ENCODE assay signal across 8 cellular contexts in the genomic region with DNA sequence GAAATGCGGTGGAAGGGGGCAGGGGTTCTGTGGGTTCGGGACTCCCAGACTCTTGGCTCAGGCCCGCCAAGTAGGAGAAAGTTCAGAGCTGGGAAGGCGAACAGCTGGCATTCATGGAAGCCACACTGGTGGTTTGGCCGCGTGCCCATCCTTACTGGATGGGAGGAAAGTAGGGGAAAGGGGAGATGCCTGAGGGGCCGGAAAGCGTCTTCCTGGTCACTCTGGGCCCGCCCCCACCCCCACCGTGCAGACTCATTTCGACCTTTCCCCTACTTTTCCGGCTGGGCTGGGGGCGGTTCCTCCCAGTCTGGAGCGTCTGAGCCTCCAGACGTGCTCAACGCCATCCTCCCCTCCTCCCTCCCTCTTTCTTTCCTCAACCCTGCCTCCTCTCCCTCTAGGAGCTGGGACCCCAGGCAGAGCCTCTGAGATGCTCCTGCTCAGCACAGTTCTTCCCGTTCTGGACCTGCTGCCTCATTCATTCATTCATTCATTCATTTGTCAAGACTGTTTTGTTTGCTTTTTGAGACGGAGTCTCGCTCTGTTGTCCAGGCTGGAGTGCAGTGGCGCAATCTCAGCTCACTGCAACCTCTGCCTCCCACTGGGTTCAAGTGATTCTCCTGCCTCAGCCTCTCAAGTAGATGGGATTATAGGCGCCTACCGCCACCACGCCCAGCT. TPM values are rescaled to one million over a fixed set of nuclear protein-coding genes. Genes with fewer than 3 reads are reported as not detected.
DNase-seq lines count a peak whose midpoint lies in the region; ATAC-seq and TF ChIP-seq lines count a peak whose summit lies in the region.

No MANE protein-coding gene starts in this region.

- no peaks in the 10 kb centered on the region for H3K9me3 ChIP-seq in MM.1S (replicated peaks; ENCODE audit: insufficient read depth, low read length)

- no peaks in the 10 kb centered on the region for H3K36me3 ChIP-seq in MM.1S (replicated peaks; ENCODE audit: insufficient read depth, low read length)

- H3K27me3 Mint-ChIP-seq in activated T-helper 2 cell treated with anti-CD3 and anti-CD28 coated beads, Interferon-gamma antibody, Interleukin-2, Interleukin-4, amounts not matched to agents 10 μg/mL and 5 μg/mL and 100 μg/mL, durations not matched to agents 14 hours and 24 hours and 36 hours (ENCODE audit: low read depth): peaks cover 19% of the 10 kb centered on the region

- H3K4me3 Mint-ChIP-seq in activated T-helper 2 cell treated with anti-CD3 and anti-CD28 coated beads, Interferon-gamma antibody, Interleukin-2, Interleukin-4, amounts not matched to agents 10 μg/mL and 5 μg/mL and 100 μg/mL, durations not matched to agents 14 hours and 24 hours and 36 hours (ENCODE audit: low read depth): peak overlapping the region; percentile 8

- H3K4me1 ChIP-seq in MM.1S (ENCODE audit: low read length): no peaks in the 10 kb centered on the region

- TF ChIP-seq CTCF in 22Rv1 (IDR thresholded peaks at IDR 0.05): no peak
- TF ChIP-seq CTCF in MM.1S (IDR thresholded peaks at IDR 0.05; ENCODE audit: low read length): no peak

- H3K9me2 ChIP-seq in MM.1S (replicated peaks; ENCODE audit: insufficient read depth, low read length): no peaks in the 10 kb centered on the region

- H3K9me3 Mint-ChIP-seq in activated T-helper 2 cell treated with anti-CD3 and anti-CD28 coated beads, Interferon-gamma antibody, Interleukin-2, Interleukin-4, amounts not matched to agents 10 μg/mL and 5 μg/mL and 100 μg/mL, durations not matched to agents 14 hours and 24 hours and 36 hours: no peaks in the 10 kb centered on the region

- peaks cover 13% of the 10 kb centered on the region for H3K4me1 Mint-ChIP-seq in activated T-helper 2 cell treated with anti-CD3 and anti-CD28 coated beads, Interferon-gamma antibody, Interleukin-2, Interleukin-4, amounts not matched to agents 10 μg/mL and 5 μg/mL and 100 μg/mL, durations not matched to agents 14 hours and 24 hours and 36 hours (ENCODE audit: low read depth)

- H3K9ac ChIP-seq in MM.1S (ENCODE audit: low read length): no peak overlapping the region

- intact Hi-C loops in activated T-helper 2 cell treated with anti-CD3 and anti-CD28 coated beads, Interferon-gamma antibody, Interleukin-2, Interleukin-4, amounts not matched to agents 10 μg/mL and 5 μg/mL and 100 μg/mL, durations not matched to agents 14 hours and 24 hours and 36 hours (cut with micrococcal nuclease): no loop called here
- intact Hi-C loops in Right ventricle myocardium superior (cut with DNase I): no loop called here

- H3K27me3 ChIP-seq in MM.1S (replicated peaks; ENCODE audit: insufficient read depth, low read length): peaks cover 29% of the 10 kb centered on the region

- no peak overlapping the region for H3K27ac Mint-ChIP-seq in activated T-helper 2 cell treated with anti-CD3 and anti-CD28 coated beads, Interferon-gamma antibody, Interleukin-2, Interleukin-4, amounts not matched to agents 10 μg/mL and 5 μg/mL and 100 μg/mL, durations not matched to agents 14 hours and 24 hours and 36 hours

- no peak overlapping the region for H3K4me3 ChIP-seq in MM.1S (ENCODE audit: low read length)

- H3K27ac ChIP-seq in 22Rv1: peak overlapping the region; percentile 96; the same call in 1 of the 2 replicates
- H3K27ac ChIP-seq in MM.1S (ENCODE audit: low read length): no peak overlapping the region

- H3K4me2 ChIP-seq in MM.1S (ENCODE audit: low read depth, low read length): no peak overlapping the region

- H3F3A ChIP-seq in MM.1S (ENCODE audit: insufficient read depth, low read length): no peaks in the 10 kb centered on the region

- H4K20me1 ChIP-seq in MM.1S (ENCODE audit: insufficient read depth, low read length): no peaks in the 10 kb centered on the region

- H3K36me3 Mint-ChIP-seq in activated T-helper 2 cell treated with anti-CD3 and anti-CD28 coated beads, Interferon-gamma antibody, Interleukin-2, Interleukin-4, amounts not matched to agents 10 μg/mL and 5 μg/mL and 100 μg/mL, durations not matched to agents 14 hours and 24 hours and 36 hours (ENCODE audit: low read depth): peaks cover 3% of the 10 kb centered on the region

- peak; percentile 60 for ATAC-seq in Right ventricle myocardium superior (ENCODE audit: poor library complexity)
- no peak for ATAC-seq in GM19328 (IDR thresholded peaks at IDR 0.05; ENCODE audit: unreplicated experiment)
- ATAC-seq in HG03469 (IDR thresholded peaks at IDR 0.05; ENCODE audit: unreplicated experiment): no peak

- peak; percentile 97 for DNase-seq in HK-2 (ENCODE audit: unreplicated experiment)
- DNase-seq in activated T-helper 2 cell treated with anti-CD3 and anti-CD28 coated beads, Interferon-gamma antibody, Interleukin-2, Interleukin-4, amounts not matched to agents 10 μg/mL and 5 μg/mL and 100 μg/mL, durations not matched to agents 14 hours and 24 hours and 36 hours (ENCODE audit: low spot score): no peak
- DNase-seq in Right ventricle myocardium superior: peak; percentile 94
- peak; percentile 86 for DNase-seq in pons (ENCODE audit: low spot score)
- no peak for DNase-seq in MM.1S

- no peaks in the 10 kb centered on the region for H3K79me2 ChIP-seq in MM.1S (ENCODE audit: low read length)

- no peak overlapping the region for H2AFZ ChIP-seq in MM.1S (ENCODE audit: low read length)

RNA-seq across cellular contexts. Expression of a gene that starts 3.5 kb away (rescaled TPM):
- 7.1 and 7.4 TPM in 2 replicates for total RNA-seq in activated T-helper 2 cell treated with anti-CD3 and anti-CD28 coated beads, Interferon-gamma antibody, Interleukin-2, Interleukin-4, amounts not matched to agents 10 μg/mL and 5 μg/mL and 100 μg/mL, durations not matched to agents 14 hours and 24 hours and 36 hours
- total RNA-seq in Right ventricle myocardium superior: 13.9 TPM

RNA-seq across cellular contexts. Expression of a gene that starts 22.7 kb away (rescaled TPM):
- 85.9 and 86.1 TPM in 2 replicates for total RNA-seq in activated T-helper 2 cell treated with anti-CD3 and anti-CD28 coated beads, Interferon-gamma antibody, Interleukin-2, Interleukin-4, amounts not matched to agents 10 μg/mL and 5 μg/mL and 100 μg/mL, durations not matched to agents 14 hours and 24 hours and 36 hours
- 136 TPM for total RNA-seq in Right ventricle myocardium superior

RNA-seq across cellular contexts. Expression of a gene that starts 24.4 kb away (rescaled TPM):
- 0.89 and 1.7 TPM in 2 replicates for total RNA-seq in activated T-helper 2 cell treated with anti-CD3 and anti-CD28 coated beads, Interferon-gamma antibody, Interleukin-2, Interleukin-4, amounts not matched to agents 10 μg/mL and 5 μg/mL and 100 μg/mL, durations not matched to agents 14 hours and 24 hours and 36 hours
- total RNA-seq in Right ventricle myocardium superior: 21.8 TPM

RNA-seq across cellular contexts. Expression of a gene that starts 45.6 kb away (rescaled TPM):
- total RNA-seq in activated T-helper 2 cell treated with anti-CD3 and anti-CD28 coated beads, Interferon-gamma antibody, Interleukin-2, Interleukin-4, amounts not matched to agents 10 μg/mL and 5 μg/mL and 100 μg/mL, durations not matched to agents 14 hours and 24 hours and 36 hours: 10.2 and 13.0 TPM in 2 replicates
- total RNA-seq in Right ventricle myocardium superior: 100.0 TPM

RNA-seq across cellular contexts. Expression of a gene that starts 46.2 kb away (rescaled TPM):
- total RNA-seq in activated T-helper 2 cell treated with anti-CD3 and anti-CD28 coated beads, Interferon-gamma antibody, Interleukin-2, Interleukin-4, amounts not matched to agents 10 μg/mL and 5 μg/mL and 100 μg/mL, durations not matched to agents 14 hours and 24 hours and 36 hours: 1,945 and 1,967 TPM in 2 replicates
- 1,119 TPM for total RNA-seq in Right ventricle myocardium superior

Comparison
In these comparisons a context has a peak if more than half of its experiments do, and no peak if none do; other contexts are left out.
1. DNase-seq: peak in HK-2 (single experiment), Right ventricle myocardium superior (single experiment) and pons (single experiment); none in activated T-helper 2 cell treated with anti-CD3 and anti-CD28 coated beads, Interferon-gamma antibody, Interleukin-2, Interleukin-4, amounts not matched to agents 10 μg/mL and 5 μg/mL and 100 μg/mL, durations not matched to agents 14 hours and 24 hours and 36 hours (single experiment) and MM.1S (single experiment).